Comparison of ENCODE assay signal across 1 cellular context in the genomic region with DNA sequence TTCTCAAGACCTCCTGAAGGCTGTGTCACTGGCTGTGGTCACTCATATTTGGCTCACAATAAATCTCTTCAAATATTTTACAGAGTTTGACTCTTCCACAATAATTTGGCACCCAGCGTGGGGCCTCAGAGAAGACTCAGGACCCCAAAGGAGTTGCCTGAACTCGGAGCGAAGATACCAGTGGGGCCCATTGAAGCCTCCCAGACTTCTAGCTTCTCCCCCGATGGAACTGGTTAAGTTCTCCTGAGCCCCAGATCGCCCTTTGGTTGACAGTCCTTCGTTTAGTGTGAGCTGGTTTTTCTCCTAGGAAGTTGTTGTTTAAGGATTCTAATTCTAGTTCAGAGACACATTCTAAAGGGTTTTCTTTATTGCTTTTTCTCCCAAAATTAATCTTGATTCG.
TF ChIP-seq lines count a peak whose summit lies in the region.

No MANE protein-coding gene starts in this region.

TF ChIP-seq in HCT116, 20 proteins besides CTCF, POLR2A, EP300 and RAD21 (continued from another document):
- TF ChIP-seq REST (IDR thresholded peaks at IDR 0.05; ENCODE audit: low read depth) (no peak), TCF7L2 (IDR thresholded peaks at IDR 0.05; ENCODE audit: borderline replicate concordance, extremely low read depth, insufficient read depth, insufficient read length) (no peak), ELF1 (IDR thresholded peaks at IDR 0.05; ENCODE audit: borderline replicate concordance, low read depth) (no peak), SRF (IDR thresholded peaks at IDR 0.05; ENCODE audit: low read depth) (no peak), CEBPB (IDR thresholded peaks at IDR 0.05; ENCODE audit: low read depth) (no peak), JUND (IDR thresholded peaks at IDR 0.05) (no peak), CBX3 (IDR thresholded peaks at IDR 0.05; ENCODE audit: low read depth) (no peak), EZH2 (IDR thresholded peaks at IDR 0.05) (no peak), EZH2phosphoT487 (IDR thresholded peaks at IDR 0.05; ENCODE audit: borderline replicate concordance) (no peak), ZNF274 (IDR thresholded peaks at IDR 0.05; ENCODE audit: low read depth, low read length) (no peak), SIN3A (IDR thresholded peaks at IDR 0.05; ENCODE audit: low read depth) (no peak), FOSL1 (IDR thresholded peaks at IDR 0.05; ENCODE audit: low read depth) (no peak), YY1 (IDR thresholded peaks at IDR 0.05; ENCODE audit: extremely low read depth, insufficient replicate concordance, low read depth, low read length) (no peak), ZFX (IDR thresholded peaks at IDR 0.05) (no peak)
- TF ChIP-seq, protein P1, sequence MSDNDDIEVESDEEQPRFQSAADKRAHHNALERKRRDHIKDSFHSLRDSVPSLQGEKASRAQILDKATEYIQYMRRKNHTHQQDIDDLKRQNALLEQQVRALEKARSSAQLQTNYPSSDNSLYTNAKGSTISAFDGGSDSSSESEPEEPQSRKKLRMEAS (IDR thresholded peaks at IDR 0.05): no peak
- TF ChIP-seq, protein P2, sequence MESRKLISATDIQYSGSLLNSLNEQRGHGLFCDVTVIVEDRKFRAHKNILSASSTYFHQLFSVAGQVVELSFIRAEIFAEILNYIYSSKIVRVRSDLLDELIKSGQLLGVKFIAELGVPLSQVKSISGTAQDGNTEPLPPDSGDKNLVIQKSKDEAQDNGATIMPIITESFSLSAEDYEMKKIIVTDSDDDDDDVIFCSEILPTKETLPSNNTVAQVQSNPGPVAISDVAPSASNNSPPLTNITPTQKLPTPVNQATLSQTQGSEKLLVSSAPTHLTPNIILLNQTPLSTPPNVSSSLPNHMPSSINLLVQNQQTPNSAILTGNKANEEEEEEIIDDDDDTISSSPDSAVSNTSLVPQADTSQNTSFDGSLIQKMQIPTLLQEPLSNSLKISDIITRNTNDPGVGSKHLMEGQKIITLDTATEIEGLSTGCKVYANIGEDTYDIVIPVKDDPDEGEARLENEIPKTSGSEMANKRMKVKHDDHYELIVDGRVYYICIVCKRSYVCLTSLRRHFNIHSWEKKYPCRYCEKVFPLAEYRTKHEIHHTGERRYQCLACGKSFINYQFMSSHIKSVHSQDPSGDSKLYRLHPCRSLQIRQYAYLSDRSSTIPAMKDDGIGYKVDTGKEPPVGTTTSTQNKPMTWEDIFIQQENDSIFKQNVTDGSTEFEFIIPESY (IDR thresholded peaks at IDR 0.05; ENCODE audit: extremely low read depth, insufficient replicate concordance, low read length): no peak
- TF ChIP-seq, protein P3, sequence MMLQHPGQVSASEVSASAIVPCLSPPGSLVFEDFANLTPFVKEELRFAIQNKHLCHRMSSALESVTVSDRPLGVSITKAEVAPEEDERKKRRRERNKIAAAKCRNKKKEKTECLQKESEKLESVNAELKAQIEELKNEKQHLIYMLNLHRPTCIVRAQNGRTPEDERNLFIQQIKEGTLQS (IDR thresholded peaks at IDR 0.05): no peak
